11 cellular contexts compared by ENCODE assay signal in genomic region chr13:109779876-109780516, GRCh38. TPM values are rescaled to one million over a fixed set of nuclear protein-coding genes. Genes with fewer than 3 reads are reported as not detected.
DNase-seq lines count a peak whose midpoint lies in the region; ATAC-seq, FAIRE-seq and TF ChIP-seq lines count a peak whose summit lies in the region.
"Had no signal": no experiment of that assay in that cellular context is flagged by ENCODE, and none has a peak within 500 bp of the region (broad histone marks: within the 10 kb centered on the region; RNA-seq: fewer than 3 reads in every experiment).

No MANE protein-coding gene starts in this region.

- no peak overlapping the region for H2AK5ac ChIP-seq in H1 (ENCODE audit: low read depth, low read length)

- FAIRE-seq in H1 (lab: Jason Lieb, UNC): no peak

- H4K8ac ChIP-seq in H1 (ENCODE audit: extremely low read depth, insufficient read depth, low read length): no peak overlapping the region

- no peaks in the 10 kb centered on the region for H3K79me2 ChIP-seq in OCI-LY7 (ENCODE audit: insufficient read depth, low read depth, low read length)
- peaks cover 15 to 75% of the 10 kb centered on the region in 2 experiments for H3K79me2 ChIP-seq in H1 (ENCODE audit: control insufficient read depth in 1 of 2, insufficient read depth in 2 of 2, low read length in 2 of 2)

- TF ChIP-seq EP300 in H1 (IDR thresholded peaks at IDR 0.05; ENCODE audit: borderline replicate concordance in 1 of 2, low read depth in 2 of 2, low read length in 2 of 2): no peak

- no peak overlapping the region for H3K4ac ChIP-seq in H1 (replicated peaks; ENCODE audit: insufficient read length, low read depth, low read length)

- intact Hi-C loops in CD4-positive, alpha-beta memory T cell (cut with micrococcal nuclease): no loop called here
- intact Hi-C loops in OCI-LY7 (cut with micrococcal nuclease; ENCODE audit: unreplicated experiment): loop anchor here (10.0 kb wide), 1 partner anchor 645 kb away; no protein-coding TSS in a partner anchor

- H3K9ac ChIP-seq in H1 (replicated peaks in 1 of 4; ENCODE audit: extremely low read depth in 1 of 4, low read depth in 3 of 4, low read length in 3 of 4): no peak overlapping the region

- H3K9me3 Mint-ChIP-seq in CD4-positive, alpha-beta memory T cell: peaks cover 0 to 1% (median 0%) of the 10 kb centered on the region in 8 donors
- H3K9me3 Mint-ChIP-seq in progenitor cell of endocrine pancreas (ENCODE audit: low read depth): no peaks in the 10 kb centered on the region
- H3K9me3 Mint-ChIP-seq: activated naive CD4-positive, alpha-beta T cell treated with anti-CD3 and anti-CD28 coated beads for 36 hours had no signal

- H4K91ac ChIP-seq in H1 (replicated peaks; ENCODE audit: insufficient read length, low read length): no peak overlapping the region

- peak overlapping the region; percentile 14 to 90 (median 85) for H3K27ac Mint-ChIP-seq in CD4-positive, alpha-beta memory T cell
- no peak overlapping the region for H3K27ac Mint-ChIP-seq in progenitor cell of endocrine pancreas

- no peak overlapping the region for H2BK15ac ChIP-seq in H1 (ENCODE audit: low read length)

- H3K56ac ChIP-seq in H1 (replicated peaks; ENCODE audit: insufficient read length, low read depth, low read length): no peak overlapping the region

- no peak overlapping the region for H3K23ac ChIP-seq in H1 (ENCODE audit: insufficient read length)

- ATAC-seq in HG02678 (IDR thresholded peaks at IDR 0.05; ENCODE audit: unreplicated experiment) (no peak), GM21825 (IDR thresholded peaks at IDR 0.05; ENCODE audit: unreplicated experiment) (no peak)

- peak overlapping the region in 7 of 8 donors; percentile 5 to 87 (median 70) for H3K4me3 Mint-ChIP-seq in CD4-positive, alpha-beta memory T cell
- H3K4me3 Mint-ChIP-seq in progenitor cell of endocrine pancreas (ENCODE audit: low read depth): peak overlapping the region; percentile 42

- H2AFZ ChIP-seq in OCI-LY7 (ENCODE audit: low read length) (no peak overlapping the region), H1 (ENCODE audit: low read length) (no peak overlapping the region)

- H3K27me3 Mint-ChIP-seq in CD4-positive, alpha-beta memory T cell: no peaks in the 10 kb centered on the region
- no peaks in the 10 kb centered on the region for H3K27me3 Mint-ChIP-seq in progenitor cell of endocrine pancreas

- H3K4me3 ChIP-seq in CD4-positive, alpha-beta memory T cell (ENCODE audit: low read length in 2 of 2): peak overlapping the region in 1 of 2 donors; percentile 13
- H3K4me3 ChIP-seq in OCI-LY7 (ENCODE audit: low read depth, low read length, poor library complexity, severe bottlenecking) (no peak overlapping the region), H1 (ENCODE audit: extremely low read depth in 1 of 4, insufficient read depth in 2 of 4, low read depth in 3 of 4, low read length in 4 of 4) (0 out of 8 replicates have a peak overlapping the region, but pooled peaks of 1 of the 4 experiments have one; percentile 3)

- H2BK120ac ChIP-seq in H1 (replicated peaks; ENCODE audit: low read depth, low read length): no peak overlapping the region

- POLR2A ChIA-PET in CD4-positive, alpha-beta memory T cell (lab: Charles Lee; ENCODE audit: partially characterized antibody): interaction anchor here (1.3 to 3.2 kb wide), 2 partner anchors 10 to 210 kb away, joined by 4 to 15 read pairs; no protein-coding TSS in a partner anchor
- POLR2A ChIA-PET in OCI-LY7 (lab: Charles Lee): no interaction called here
- POLR2A ChIA-PET in H1 (lab: Charles Lee; ENCODE audit: partially characterized antibody): no interaction called here

- no peak for TF ChIP-seq RAD21 in H1 (IDR thresholded peaks at IDR 0.05 in 1 of 2, conservative IDR thresholded peaks at IDR 0.05 in 1 of 2; ENCODE audit: low read depth in 2 of 2, low read length in 2 of 2)

- H3K14ac ChIP-seq in H1 (ENCODE audit: insufficient read length): no peak overlapping the region

- H3K4me1 ChIP-seq in CD4-positive, alpha-beta memory T cell (ENCODE audit: insufficient read depth, low read length): peaks cover 58% of the 10 kb centered on the region
- H3K4me1 ChIP-seq in OCI-LY7 (ENCODE audit: insufficient read depth, low read length, poor library complexity, severe bottlenecking): peaks cover 5% of the 10 kb centered on the region
- peaks cover 3 to 24% (median 10%) of the 10 kb centered on the region in 4 experiments for H3K4me1 ChIP-seq in H1 (replicated peaks in 1 of 4; ENCODE audit: control insufficient read depth in 3 of 4, insufficient read depth in 4 of 4, low read length in 3 of 4)

- H3K9me3 ChIP-seq in CD4-positive, alpha-beta memory T cell (ENCODE audit: control insufficient read depth in 1 of 2, low read length in 2 of 2): no peaks in the 10 kb centered on the region
- H3K9me3 ChIP-seq in OCI-LY7 (ENCODE audit: low read length): no peaks in the 10 kb centered on the region
- no peaks in the 10 kb centered on the region for H3K9me3 ChIP-seq in H1 (ENCODE audit: insufficient read depth in 2 of 2, low read depth in 1 of 2, low read length in 1 of 2)
- H3K9me3 ChIP-seq: spleen had no signal

- no peak overlapping the region for H3K18ac ChIP-seq in H1 (ENCODE audit: extremely low read depth, low read length)

- H3K4me1 Mint-ChIP-seq in CD4-positive, alpha-beta memory T cell: peaks cover 35 to 61% (median 47%) of the 10 kb centered on the region in 4 donors
- H3K4me1 Mint-ChIP-seq in progenitor cell of endocrine pancreas (ENCODE audit: low read depth): peaks cover 45% of the 10 kb centered on the region

- H2BK20ac ChIP-seq in H1 (ENCODE audit: low read length): no peak overlapping the region

- H3K27me3 ChIP-seq in CD4-positive, alpha-beta memory T cell (ENCODE audit: insufficient read depth, low read length): no peaks in the 10 kb centered on the region
- no peaks in the 10 kb centered on the region for H3K27me3 ChIP-seq in H1 (replicated peaks in 1 of 4; ENCODE audit: control insufficient read depth in 3 of 4, extremely low read depth in 1 of 4, insufficient read depth in 3 of 4, low read length in 3 of 4)

- no peak overlapping the region for H4K5ac ChIP-seq in H1 (ENCODE audit: insufficient read length, low read depth, low read length)

- 0 out of 2 replicates have a peak overlapping the region, but pooled peaks have one; percentile 36 for H3K4me2 ChIP-seq in OCI-LY7 (ENCODE audit: low read length)
- peak overlapping the region; percentile 45 to 70; a peak in 2 of 4 replicates for H3K4me2 ChIP-seq in H1 (ENCODE audit: insufficient read depth in 1 of 2, low read depth in 2 of 2, low read length in 2 of 2)

- no peak for DNase-seq in CD4-positive, alpha-beta memory T cell
- DNase-seq in OCI-LY7 (ENCODE audit: low spot score) (no peak), H1 (ENCODE audit: low read depth in 1 of 2, low spot score in 2 of 2) (no peak), progenitor cell of endocrine pancreas (ENCODE audit: low spot score, unreplicated experiment) (no peak), SIG-M5 treated with dmso at 0.1 percent for 504 hours (lab: John Stamatoyannopoulos, UW; ENCODE audit: unreplicated experiment) (no peak), NCI-H1694 (lab: John Stamatoyannopoulos, UW) (no peak)
- DNase-seq: SIG-M5, spleen had no signal

- H3K36me3 Mint-ChIP-seq in CD4-positive, alpha-beta memory T cell: peaks cover 4 to 15% of the 10 kb centered on the region in 2 donors
- H3K36me3 Mint-ChIP-seq in progenitor cell of endocrine pancreas (ENCODE audit: insufficient read depth): peaks cover 11% of the 10 kb centered on the region

- CTCF ChIA-PET in CD4-positive, alpha-beta memory T cell (lab: Charles Lee; ENCODE audit: partially characterized antibody): interaction anchor here (1.3 to 2.5 kb wide), 3 partner anchors 10 to 16 kb away, joined by 3 to 17 read pairs (median 9); no protein-coding TSS in a partner anchor
- CTCF ChIA-PET in OCI-LY7 (lab: Charles Lee; ENCODE audit: unreplicated experiment): no interaction called here
- CTCF ChIA-PET in H1 (lab: Charles Lee; ENCODE audit: partially characterized antibody): interaction anchor here (0.6 to 1.3 kb wide), 6 partner anchors 10 to 634 kb away, joined by 3 to 4 read pairs (median 3); no protein-coding TSS in a partner anchor

- H2BK5ac ChIP-seq in H1 (ENCODE audit: low read depth, low read length): no peak overlapping the region

- TF ChIP-seq POLR2A in H1 (IDR thresholded peaks at IDR 0.05; ENCODE audit: control extremely low read depth in 1 of 2, low read depth in 2 of 2, low read length in 2 of 2): no peak

- no peak overlapping the region for H3K27ac ChIP-seq in CD4-positive, alpha-beta memory T cell (ENCODE audit: low read depth, low read length)
- no peak overlapping the region for H3K27ac ChIP-seq in OCI-LY7 (ENCODE audit: low read depth, low read length, poor library complexity, severe bottlenecking)
- no peak overlapping the region for H3K27ac ChIP-seq in H1 (ENCODE audit: low read depth, low read length)

- BruUV-seq in OCI-LY7 (replicated peaks; lab: Mats Ljungman, UMichigan): no TSS peak

- H3K79me1 ChIP-seq in H1 (ENCODE audit: low read depth, low read length): peaks cover 7% of the 10 kb centered on the region

- H4K20me1 ChIP-seq in OCI-LY7 (ENCODE audit: insufficient read depth, low read length) (no peaks in the 10 kb centered on the region), H1 (replicated peaks in 1 of 2; ENCODE audit: control insufficient read depth in 1 of 2, insufficient read depth in 2 of 2, low read length in 2 of 2) (peaks cover 13 to 17% of the 10 kb centered on the region in 2 experiments)

- peaks cover 8% of the 10 kb centered on the region; the same call in 1 of the 2 replicates for H3K23me2 ChIP-seq in H1 (ENCODE audit: low read depth, low read length)

- TF ChIP-seq CTCF in OCI-LY7 (conservative IDR thresholded peaks at IDR 0.05; ENCODE audit: low read length) (no peak), H1 (IDR thresholded peaks at IDR 0.05; ENCODE audit: control extremely low read depth in 1 of 3, insufficient read depth in 1 of 3, low read depth in 1 of 3, low read length in 3 of 3) (no peak), progenitor cell of endocrine pancreas (IDR thresholded peaks at IDR 0.05; ENCODE audit: unreplicated experiment) (no peak)

- 95% methylated on average over 7 of the region's 7 CpGs; no CpG with 5 or more reads in 1 of the 2 experiments for WGBS in H1 (ENCODE audit: extremely low coverage in 1 of 2, insufficient coverage in 1 of 2, insufficient read length in 1 of 2, insufficient replicate concordance in 2 of 2, low coverage in 1 of 2, low lambda C conversion rate in 2 of 2, missing lambda C conversion rate in 1 of 2), 2 experiments

- H3K36me3 ChIP-seq in CD4-positive, alpha-beta memory T cell (ENCODE audit: insufficient read depth, low read length): no peaks in the 10 kb centered on the region
- no peaks in the 10 kb centered on the region for H3K36me3 ChIP-seq in OCI-LY7 (ENCODE audit: insufficient read depth, low read length)
- peaks cover 0 to 29% (median 11%) of the 10 kb centered on the region in 4 experiments; a peak in 4 of 8 replicates for H3K36me3 ChIP-seq in H1 (ENCODE audit: control insufficient read depth in 2 of 4, insufficient read depth in 4 of 4, low read length in 3 of 4)

- H3K9me2 ChIP-seq in OCI-LY7 (ENCODE audit: insufficient read depth, low read length): no peaks in the 10 kb centered on the region

- no peak overlapping the region for H2BK12ac ChIP-seq in H1 (ENCODE audit: low read depth, low read length)

RNA-seq across cellular contexts. Expression of gene IRS2, which starts 6.4 kb away (rescaled TPM):
- total RNA-seq in CD4-positive, alpha-beta memory T cell: 10 to 100 TPM; 20.9 to 21.4 TPM
- 1 to 10 TPM; 1.3 to 3.5 TPM for polyA plus RNA-seq in CD4-positive, alpha-beta memory T cell
- 0.63 and 0.77 TPM in 2 replicates for total RNA-seq in OCI-LY7 (2014; rRNA removed; shearing (Covaris generic))
- total RNA-seq in OCI-LY7 (2022) (2.7 and 2.9 TPM in 2 replicates), progenitor cell of endocrine pancreas (11.9 and 12.5 TPM in 2 replicates)
- total RNA-seq in H1 (2021; fragmentation: NEBNext Ultra II Directional; extraction: Animal tissue kit (Norgen Biotek cat#: 25700)): 16.7 and 17.0 TPM in 2 replicates
- 2.6 and 3.8 TPM in 2 replicates for polyA plus RNA-seq in H1 (2011; rRNA removed)
- 2.7 TPM for polyA plus RNA-seq in H1 (2011; cell fraction: cytosol; rRNA removed)
- 5.0 TPM for polyA plus RNA-seq in H1 (2011; cell fraction: nucleus; rRNA removed)
- polyA plus RNA-seq in H1 (2012, experiment 1 of 2): 4.8 to 6.0 TPM (median 5.3 TPM) in 4 replicates
- polyA plus RNA-seq in H1 (2012, experiment 2 of 2): 3.8 TPM
- 5.1 TPM for polyA plus RNA-seq in H1 (2013, experiment 1 of 2)
- 5.3 TPM for polyA plus RNA-seq in H1 (2013, experiment 2 of 2)
- polyA minus RNA-seq in H1 (2011; rRNA and poly(A)+ RNA removed): 1.7 and 2.3 TPM in 2 replicates
- 8.1 TPM for polyA minus RNA-seq in H1 (2011; cell fraction: cytosol; rRNA and poly(A)+ RNA removed)
- polyA minus RNA-seq in H1 (2011; cell fraction: nucleus; rRNA and poly(A)+ RNA removed): 15.0 TPM
